17 cellular contexts compared by ENCODE assay signal in genomic region chr7:129012641-129013040, GRCh38. TPM values are rescaled to one million over a fixed set of nuclear protein-coding genes. Genes with fewer than 3 reads are reported as not detected.
DNase-seq lines count a peak whose midpoint lies in the region; ATAC-seq, FAIRE-seq and TF ChIP-seq lines count a peak whose summit lies in the region.
"Had no signal": no experiment of that assay in that cellular context is flagged by ENCODE, and none has a peak within 500 bp of the region (broad histone marks: within the 10 kb centered on the region; RNA-seq: fewer than 3 reads in every experiment).

No MANE protein-coding gene starts in this region.

- no peak overlapping the region for H2AFZ ChIP-seq in GM12878 (ENCODE audit: control insufficient read depth, low read depth, low read length)

- peaks cover 62% of the 10 kb centered on the region for H3K4me1 ChIP-seq in GM12878 (ENCODE audit: control insufficient read depth, insufficient read depth, low read length)
- H3K4me1 ChIP-seq: BE2C had no signal

- H3K27me3 ChIP-seq in HL-60 (ENCODE audit: insufficient read depth, poor library complexity, severe bottlenecking) (no peaks in the 10 kb centered on the region), GM12878 (replicated peaks in 1 of 2; ENCODE audit: control insufficient read depth in 2 of 2, insufficient read depth in 2 of 2, low read length in 1 of 2) (no peaks in the 10 kb centered on the region)
- H3K27me3 ChIP-seq: BE2C had no signal

- H3K4me3 Mint-ChIP-seq in stimulated activated memory B cell treated with anti-CD40 and anti-IgM and Interleukin-4, amounts not matched to agents 10 μg/mL and 1 μg/mL and 100 μg/mL, for 72 hours, result no peak overlapping the region
- H3K4me3 Mint-ChIP-seq in activated CD8-positive, alpha-beta memory T cell treated with anti-CD3 and anti-CD28 coated beads, Interleukin-2, amount 10 ng/mL, durations not matched to agents 7 days and 5 days, result no peak overlapping the region
- H3K4me3 Mint-ChIP-seq: CD4-positive, CD25-positive, alpha-beta regulatory T cell; CD8-positive, alpha-beta memory T cell had no signal

- peak overlapping the region; percentile 78 for H3K27ac ChIP-seq in HL-60 (replicated peaks)
- peak overlapping the region; percentile 52; the same call in 1 of the 2 replicates for H3K27ac ChIP-seq in GM12878 (ENCODE audit: control insufficient read depth, insufficient read depth)
- H3K27ac ChIP-seq: KMS-11 had no signal

- peak; percentile 53 for FAIRE-seq in D721Med (lab: Jason Lieb, UNC)
- FAIRE-seq in GM12878 (lab: Jason Lieb, UNC), result no peak

- peak overlapping the region; percentile 31 for H3K27ac Mint-ChIP-seq in stimulated activated memory B cell treated with anti-CD40 and anti-IgM and Interleukin-4, amounts not matched to agents 10 μg/mL and 1 μg/mL and 100 μg/mL, for 72 hours
- H3K27ac Mint-ChIP-seq in activated CD8-positive, alpha-beta memory T cell treated with anti-CD3 and anti-CD28 coated beads, Interleukin-2, amount 10 ng/mL, durations not matched to agents 7 days and 5 days, result no peak overlapping the region

- no peaks in the 10 kb centered on the region for H4K20me1 ChIP-seq in GM12878 (ENCODE audit: control insufficient read depth, insufficient read depth)

- H3K79me2 ChIP-seq in GM12878 (ENCODE audit: control insufficient read depth, insufficient read depth, low read length), result peaks cover 63% of the 10 kb centered on the region

- no peaks in the 10 kb centered on the region for H3K27me3 Mint-ChIP-seq in stimulated activated memory B cell treated with anti-CD40 and anti-IgM and Interleukin-4, amounts not matched to agents 10 μg/mL and 1 μg/mL and 100 μg/mL, for 72 hours
- no peaks in the 10 kb centered on the region for H3K27me3 Mint-ChIP-seq in activated CD8-positive, alpha-beta memory T cell treated with anti-CD3 and anti-CD28 coated beads, Interleukin-2, amount 10 ng/mL, durations not matched to agents 7 days and 5 days
- H3K27me3 Mint-ChIP-seq: CD4-positive, CD25-positive, alpha-beta regulatory T cell; CD8-positive, alpha-beta memory T cell had no signal

- TF ChIP-seq EP300 in GM12878 (IDR thresholded peaks at IDR 0.05; ENCODE audit: borderline replicate concordance in 1 of 2, control insufficient read depth in 1 of 2, low read depth in 2 of 2, low read length in 2 of 2), result no peak

- ATAC-seq in GM12878 (no peak), HG02642 (IDR thresholded peaks at IDR 0.05; ENCODE audit: poor library complexity, unreplicated experiment) (no peak)
- ATAC-seq in stimulated activated memory B cell treated with anti-CD40 and anti-IgM and Interleukin-4, amounts not matched to agents 10 μg/mL and 1 μg/mL and 100 μg/mL, for 72 hours, result no peak
- no peak for ATAC-seq in activated CD8-positive, alpha-beta memory T cell treated with anti-CD3 and anti-CD28 coated beads, Interleukin-2, amount 10 ng/mL, durations not matched to agents 7 days and 5 days

- no TSS peak for BruUV-seq in GM12878 (replicated peaks; lab: Mats Ljungman, UMichigan)

- TF ChIP-seq RAD21 in GM12878 (IDR thresholded peaks at IDR 0.05; ENCODE audit: insufficient read depth, low read depth, low read length), result no peak

- H3K9ac ChIP-seq in GM12878 (ENCODE audit: control insufficient read depth, insufficient read depth, low read length), result no peak overlapping the region
- H3K9ac ChIP-seq: KMS-11 had no signal

- in situ Hi-C loops in GM12878 (cut with MboI) (no loop called here), GM13977 (cut with MboI; ENCODE audit: low pct_unique_long_range_greater_than_20kb, low sequenced_read_pairs, unreplicated experiment) (no loop called here)

- H3K9me3 ChIP-seq in GM12878 (replicated peaks; ENCODE audit: control insufficient read depth, insufficient read depth, low read length), result peaks cover 2% of the 10 kb centered on the region; the same call in 2 of the 3 replicates
- H3K9me3 ChIP-seq: BE2C had no signal

- intact Hi-C loops in GM12878 (cut with micrococcal nuclease; ENCODE audit: unreplicated experiment), result no loop called here

- RAD21 ChIA-PET in GM12878 (lab: Charles Lee; ENCODE audit: unreplicated experiment), result interaction anchor here (0.8 to 1.5 kb wide), 6 partner anchors 52 to 82 kb away, joined by 3 to 4 read pairs (median 3); no protein-coding TSS in a partner anchor

- peaks cover 6 to 32% of the 10 kb centered on the region in 2 experiments for H3K36me3 ChIP-seq in GM12878 (ENCODE audit: control insufficient read depth in 2 of 2, insufficient read depth in 2 of 2, low read length in 1 of 2)

- peaks cover 40% of the 10 kb centered on the region for H3K4me1 Mint-ChIP-seq in stimulated activated memory B cell treated with anti-CD40 and anti-IgM and Interleukin-4, amounts not matched to agents 10 μg/mL and 1 μg/mL and 100 μg/mL, for 72 hours
- H3K4me1 Mint-ChIP-seq in activated CD8-positive, alpha-beta memory T cell treated with anti-CD3 and anti-CD28 coated beads, Interleukin-2, amount 10 ng/mL, durations not matched to agents 7 days and 5 days, result peaks cover 25% of the 10 kb centered on the region

- peak overlapping the region; percentile 17; the same call in 1 of the 2 replicates for H3K4me2 ChIP-seq in GM12878 (ENCODE audit: control insufficient read depth, insufficient read depth)
- H3K4me2 ChIP-seq: KMS-11 had no signal

- DNase-seq in D721Med (ENCODE audit: insufficient read length, low spot score) (no peak), HL-60 (ENCODE audit: low read depth in 1 of 2, low spot score in 1 of 2) (no peak), GM12878 (ENCODE audit: low read depth, low spot score) (no peak), GM13977 (ENCODE audit: low spot score) (no peak)
- no peak for DNase-seq in activated CD8-positive, alpha-beta memory T cell treated with anti-CD3 and anti-CD28 coated beads, Interleukin-2, amount 10 ng/mL, durations not matched to agents 7 days and 5 days
- DNase-seq: ACHN; BE2C; C1 segment of cervical spinal cord; CD4-positive, CD25-positive, alpha-beta regulatory T cell; CD8-positive, alpha-beta memory T cell; COR-L47; GDM1; GOT3; H7 had no signal

- CTCF ChIA-PET in GM12878 (lab: Yijun Ruan, JAX), result interaction anchor here (0.8 to 1.3 kb wide), 2 partner anchors 10 to 79 kb away, joined by 3 to 6 read pairs; no protein-coding TSS in a partner anchor
- CTCF ChIA-PET in activated CD8-positive, alpha-beta memory T cell treated with anti-CD3 and anti-CD28 coated beads, Interleukin-2, amount 10 ng/mL, durations not matched to agents 7 days and 5 days (lab: Charles Lee), result no interaction called here

- POLR2A ChIA-PET in GM12878 (lab: Charles Lee), result interaction anchor here (0.7 to 2.5 kb wide), 4 partner anchors 13 to 72 kb away, joined by 3 to 12 read pairs (median 4); no protein-coding TSS in a partner anchor

- H3K4me3 ChIP-seq in HL-60 (replicated peaks; ENCODE audit: insufficient read depth, low read length) (no peak overlapping the region), GM12878 (no peak overlapping the region)

- WGBS in GM12878 (ENCODE audit: insufficient coverage, insufficient replicate concordance, low lambda C conversion rate, missing lambda C conversion rate), result 90% methylated on average over 1 of the region's 1 CpG

- TF ChIP-seq CTCF in D721Med (IDR thresholded peaks at IDR 0.05; ENCODE audit: insufficient read depth, missing control alignments) (no peak), HL-60 (IDR thresholded peaks at IDR 0.05; ENCODE audit: insufficient read depth, low read length) (no peak), GM12878 (IDR thresholded peaks at IDR 0.05 in 2 of 3, conservative IDR thresholded peaks at IDR 0.05 in 1 of 3; ENCODE audit: control insufficient read depth in 2 of 3, extremely low read depth in 1 of 3, insufficient read depth in 1 of 3, low read depth in 3 of 3, low read length in 3 of 3) (no peak), GM13977 (IDR thresholded peaks at IDR 0.05; ENCODE audit: extremely low read depth, insufficient read depth, missing control alignments) (no peak)

- TF ChIP-seq POLR2A in GM12878 (IDR thresholded peaks at IDR 0.05; ENCODE audit: low read depth, low read length), result no peak

- SMC1A ChIA-PET in GM12878 (lab: Charles Lee; ENCODE audit: uncharacterized antibody, unreplicated experiment), result interaction anchor here (0.8 to 1.6 kb wide), 7 partner anchors 11 to 79 kb away, joined by 3 to 5 read pairs (median 4); no protein-coding TSS in a partner anchor

- H3K36me3 Mint-ChIP-seq in stimulated activated memory B cell treated with anti-CD40 and anti-IgM and Interleukin-4, amounts not matched to agents 10 μg/mL and 1 μg/mL and 100 μg/mL, for 72 hours, result peaks cover 70% of the 10 kb centered on the region
- peaks cover 63% of the 10 kb centered on the region for H3K36me3 Mint-ChIP-seq in activated CD8-positive, alpha-beta memory T cell treated with anti-CD3 and anti-CD28 coated beads, Interleukin-2, amount 10 ng/mL, durations not matched to agents 7 days and 5 days

- H3K9me3 Mint-ChIP-seq in stimulated activated memory B cell treated with anti-CD40 and anti-IgM and Interleukin-4, amounts not matched to agents 10 μg/mL and 1 μg/mL and 100 μg/mL, for 72 hours, result no peaks in the 10 kb centered on the region
- H3K9me3 Mint-ChIP-seq in activated CD8-positive, alpha-beta memory T cell treated with anti-CD3 and anti-CD28 coated beads, Interleukin-2, amount 10 ng/mL, durations not matched to agents 7 days and 5 days (ENCODE audit: low read depth), result no peaks in the 10 kb centered on the region
- H3K9me3 Mint-ChIP-seq: CD8-positive, alpha-beta memory T cell had no signal

TF ChIP-seq in GM12878, 131 proteins besides CTCF, POLR2A, EP300 and RAD21 (continues in another document):
- no peak for TF ChIP-seq SP1 (IDR thresholded peaks at IDR 0.05; ENCODE audit: low read depth, low read length)
- TF ChIP-seq PML (IDR thresholded peaks at IDR 0.05; ENCODE audit: low read length), result no peak
- TF ChIP-seq IKZF1 (conservative IDR thresholded peaks at IDR 0.05), result no peak
- no peak for TF ChIP-seq NR2C1 (IDR thresholded peaks at IDR 0.05)

RNA-seq across cellular contexts. Expression of gene TNPO3, which starts 42.3 kb away (rescaled TPM):
- 77.5 and 79.6 TPM in 2 replicates for total RNA-seq in GM12878 (2013; cell fraction: nucleolus; rRNA removed)
- total RNA-seq in GM12878 (2014; rRNA removed) (72.7 and 77.4 TPM in 2 replicates), GM12878 (2014; rRNA removed; fragmentation: Illumina TruSeq; extraction: Trizol) (64.3 and 64.5 TPM in 2 replicates), GM12878 (2021) (63.0 and 67.6 TPM in 2 replicates)
- 34.8 TPM for polyA plus RNA-seq in GM12878 (2011; ENCODE audit: low read depth)
- polyA plus RNA-seq in GM12878 (2011; rRNA removed) (46.6 and 56.7 TPM in 2 replicates), GM12878 (2014; fragmentation: Illumina TruSeq; extraction: Trizol) (68.7 and 68.9 TPM in 2 replicates), GM12878 (2014; fragmentation: Nextera tagmentation; extraction: Ambion mirVana) (10 to 100 TPM; 17.6 to 23.5 TPM), GM12878 (2014; rRNA removed) (52.4 and 57.4 TPM in 2 replicates), GM12878 (2016; fragmentation: Nextera tagmentation; extraction: Ambion mirVana) (10 to 100 TPM; 84.5 to 91.8 TPM)
- polyA plus RNA-seq in GM12878 (2011; cell fraction: cytosol; rRNA removed), result 59.9 and 67.6 TPM in 2 replicates
- polyA plus RNA-seq in GM12878 (2011; cell fraction: nucleus; rRNA removed), result 46.9 and 53.0 TPM in 2 replicates
- polyA plus RNA-seq in GM12878 (2012), result 40.9 and 46.9 TPM in 2 replicates
- 99.0 and 133 TPM in 2 replicates for polyA minus RNA-seq in GM12878 (2011; rRNA and poly(A)+ RNA removed)
- 27.8 and 31.8 TPM in 2 replicates for polyA minus RNA-seq in GM12878 (2011; cell fraction: cytosol; rRNA and poly(A)+ RNA removed)
- 36.3 and 44.6 TPM in 2 replicates for polyA minus RNA-seq in GM12878 (2011; cell fraction: nucleus; rRNA and poly(A)+ RNA removed)
- total RNA-seq in activated CD8-positive, alpha-beta memory T cell treated with anti-CD3 and anti-CD28 coated beads, Interleukin-2, amount 10 ng/mL, durations not matched to agents 7 days and 5 days, result 10 to 100 TPM; 51.9 to 55.8 TPM
